In genomic region chr6:52595000-52595795, GRCh38 we compare ENCODE assay signal across 8 cellular contexts. TPM values are rescaled to one million over a fixed set of nuclear protein-coding genes. Genes with fewer than 3 reads are reported as not detected.
A peak's percentile ranks its signal among the peaks of the same experiment; 100 is the strongest.
DNase-seq lines count a peak whose midpoint lies in the region; ATAC-seq and TF ChIP-seq lines count a peak whose summit lies in the region.

No MANE protein-coding gene starts in this region.

- peak overlapping the region; percentile 63 for H3K27ac ChIP-seq in left ventricle myocardium inferior (replicated peaks)
- peak overlapping the region; percentile 86 for H3K27ac ChIP-seq in smooth muscle cell (ENCODE audit: low read depth)

- peak; percentile 79 for ATAC-seq in GM21528 (IDR thresholded peaks at IDR 0.05; ENCODE audit: low FRiP score, unreplicated experiment)

- H3K4me1 Mint-ChIP-seq in activated T-helper 1 cell treated with anti-CD3 and anti-CD28 coated beads, Interleukin-12 subunit alpha, Interleukin-12 subunit beta, Interleukin-2, Interleukin-4 antibody, amounts not matched to agents 30 ng/mL and 10 ng/mL and 1 ng/mL, durations not matched to agents 14 hours and 24 hours and 36 hours (ENCODE audit: low read depth) = peaks cover 9% of the 10 kb centered on the region

- peak overlapping the region; percentile 37 for H3K9ac ChIP-seq in smooth muscle cell (ENCODE audit: low read depth)

- peaks cover 24% of the 10 kb centered on the region for H3F3A ChIP-seq in smooth muscle cell (ENCODE audit: low read depth)

- H3K4me1 ChIP-seq in left ventricle myocardium inferior (peaks cover 40% of the 10 kb centered on the region), smooth muscle cell (ENCODE audit: low read depth) (peaks cover 16% of the 10 kb centered on the region)

- intact Hi-C loops in left ventricle myocardium inferior (cut with micrococcal nuclease) = loop anchor here (5.0 kb wide), 1 partner anchor 178 kb away; no protein-coding TSS in a partner anchor
- intact Hi-C loops in activated T-helper 1 cell treated with anti-CD3 and anti-CD28 coated beads, Interleukin-12 subunit alpha, Interleukin-12 subunit beta, Interleukin-2, Interleukin-4 antibody, amounts not matched to agents 30 ng/mL and 10 ng/mL and 1 ng/mL, durations not matched to agents 14 hours and 24 hours and 36 hours (cut with micrococcal nuclease) = loop anchor here (5.0 kb wide), 1 partner anchor 67 kb away; no protein-coding TSS in a partner anchor

- DNase-seq in GM06990 (ENCODE audit: extremely low read depth, insufficient read length) (peak; percentile 26), HS-27A (ENCODE audit: low read depth) (peak; percentile 85), T1000 (lab: John Stamatoyannopoulos, UW) (peak; percentile 24), left ventricle myocardium inferior (peak; percentile 34), smooth muscle cell (lab: John Stamatoyannopoulos, UW; ENCODE audit: unreplicated experiment) (no peak), NCI-H748 (lab: John Stamatoyannopoulos, UW; ENCODE audit: unreplicated experiment) (no peak)
- DNase-seq in activated T-helper 1 cell treated with anti-CD3 and anti-CD28 coated beads, Interleukin-12 subunit alpha, Interleukin-12 subunit beta, Interleukin-2, Interleukin-4 antibody, amounts not matched to agents 30 ng/mL and 10 ng/mL and 1 ng/mL, durations not matched to agents 14 hours and 24 hours and 36 hours (ENCODE audit: low spot score) = no peak

- TF ChIP-seq CTCF in GM06990 (IDR thresholded peaks at IDR 0.05; ENCODE audit: insufficient read depth, low read length, poor library complexity, severe bottlenecking) (no peak), left ventricle myocardium inferior (IDR thresholded peaks at IDR 0.05; ENCODE audit: borderline replicate concordance) (no peak), smooth muscle cell (IDR thresholded peaks at IDR 0.05; ENCODE audit: borderline replicate concordance, insufficient read depth, poor library complexity, severe bottlenecking) (no peak)

- H3K9me3 ChIP-seq in left ventricle myocardium inferior (replicated peaks) = no peaks in the 10 kb centered on the region
- no peaks in the 10 kb centered on the region for H3K9me3 ChIP-seq in smooth muscle cell (replicated peaks; ENCODE audit: low read depth)

- peak overlapping the region; percentile 64 for H2AFZ ChIP-seq in smooth muscle cell (ENCODE audit: low read depth)

- no peaks in the 10 kb centered on the region for H3K79me2 ChIP-seq in smooth muscle cell (ENCODE audit: low read depth)

- H3K27me3 ChIP-seq in GM06990 (replicated peaks; ENCODE audit: control insufficient read depth, insufficient read depth, low read length) (no peaks in the 10 kb centered on the region), left ventricle myocardium inferior (ENCODE audit: low read depth) (no peaks in the 10 kb centered on the region), smooth muscle cell (ENCODE audit: low read depth) (no peaks in the 10 kb centered on the region)

- WGBS in smooth muscle cell (ENCODE audit: low lambda C conversion rate) = 14% methylated on average over 7 of the region's 7 CpGs

- peaks cover 4% of the 10 kb centered on the region for H3K27me3 Mint-ChIP-seq in activated T-helper 1 cell treated with anti-CD3 and anti-CD28 coated beads, Interleukin-12 subunit alpha, Interleukin-12 subunit beta, Interleukin-2, Interleukin-4 antibody, amounts not matched to agents 30 ng/mL and 10 ng/mL and 1 ng/mL, durations not matched to agents 14 hours and 24 hours and 36 hours (ENCODE audit: insufficient read depth)

- no peaks in the 10 kb centered on the region for H3K36me3 Mint-ChIP-seq in activated T-helper 1 cell treated with anti-CD3 and anti-CD28 coated beads, Interleukin-12 subunit alpha, Interleukin-12 subunit beta, Interleukin-2, Interleukin-4 antibody, amounts not matched to agents 30 ng/mL and 10 ng/mL and 1 ng/mL, durations not matched to agents 14 hours and 24 hours and 36 hours (ENCODE audit: low read depth)

- H3K36me3 ChIP-seq in GM06990 (ENCODE audit: control insufficient read depth, insufficient read depth, low read length) (no peaks in the 10 kb centered on the region), left ventricle myocardium inferior (no peaks in the 10 kb centered on the region), smooth muscle cell (ENCODE audit: low read depth) (no peaks in the 10 kb centered on the region)

- no peaks in the 10 kb centered on the region for H4K20me1 ChIP-seq in smooth muscle cell (ENCODE audit: low read depth)

- peak overlapping the region; percentile 74 for H3K4me2 ChIP-seq in smooth muscle cell

- H3K9me3 Mint-ChIP-seq in activated T-helper 1 cell treated with anti-CD3 and anti-CD28 coated beads, Interleukin-12 subunit alpha, Interleukin-12 subunit beta, Interleukin-2, Interleukin-4 antibody, amounts not matched to agents 30 ng/mL and 10 ng/mL and 1 ng/mL, durations not matched to agents 14 hours and 24 hours and 36 hours = no peaks in the 10 kb centered on the region

- H3K4me3 ChIP-seq in GM06990 (replicated peaks; ENCODE audit: low read depth, low read length) = no peak overlapping the region
- H3K4me3 ChIP-seq in left ventricle myocardium inferior = peak overlapping the region; percentile 24
- H3K4me3 ChIP-seq in smooth muscle cell = peak overlapping the region; percentile 8

- no peak overlapping the region for H3K4me3 Mint-ChIP-seq in activated T-helper 1 cell treated with anti-CD3 and anti-CD28 coated beads, Interleukin-12 subunit alpha, Interleukin-12 subunit beta, Interleukin-2, Interleukin-4 antibody, amounts not matched to agents 30 ng/mL and 10 ng/mL and 1 ng/mL, durations not matched to agents 14 hours and 24 hours and 36 hours

- H3K27ac Mint-ChIP-seq in activated T-helper 1 cell treated with anti-CD3 and anti-CD28 coated beads, Interleukin-12 subunit alpha, Interleukin-12 subunit beta, Interleukin-2, Interleukin-4 antibody, amounts not matched to agents 30 ng/mL and 10 ng/mL and 1 ng/mL, durations not matched to agents 14 hours and 24 hours and 36 hours = no peak overlapping the region

RNA-seq across cellular contexts. Expression of gene TRAM2, which starts 18.3 kb away (rescaled TPM):
- total RNA-seq in left ventricle myocardium inferior (11.0 TPM), smooth muscle cell (32.0 and 35.6 TPM in 2 replicates)
- polyA plus RNA-seq in smooth muscle cell = 17.2 and 18.2 TPM in 2 replicates
- total RNA-seq in activated T-helper 1 cell treated with anti-CD3 and anti-CD28 coated beads, Interleukin-12 subunit alpha, Interleukin-12 subunit beta, Interleukin-2, Interleukin-4 antibody, amounts not matched to agents 30 ng/mL and 10 ng/mL and 1 ng/mL, durations not matched to agents 14 hours and 24 hours and 36 hours = 2.1 and 2.5 TPM in 2 replicates

Comparison
In these comparisons a context has a peak if more than half of its experiments do, and no peak if none do; other contexts are left out.
1. DNase-seq: peak in GM06990 (single experiment), HS-27A (single experiment), T1000 (single experiment) and left ventricle myocardium inferior (single experiment); none in smooth muscle cell (single experiment), NCI-H748 (single experiment) and activated T-helper 1 cell treated with anti-CD3 and anti-CD28 coated beads, Interleukin-12 subunit alpha, Interleukin-12 subunit beta, Interleukin-2, Interleukin-4 antibody, amounts not matched to agents 30 ng/mL and 10 ng/mL and 1 ng/mL, durations not matched to agents 14 hours and 24 hours and 36 hours (single experiment).